Comparison of ENCODE assay signal across 8 cellular contexts in genomic region chr12:56629459-56630179, GRCh38. TPM values are rescaled to one million over a fixed set of nuclear protein-coding genes. Genes with fewer than 3 reads are reported as not detected.
DNase-seq lines count a peak whose midpoint lies in the region; ATAC-seq and TF ChIP-seq lines count a peak whose summit lies in the region.

No MANE protein-coding gene starts in this region.

- no peak for DNase-seq in AG04449 (ENCODE audit: low read depth, low spot score)
- DNase-seq in OCI-M1 (lab: John Stamatoyannopoulos, UW): peak; percentile 56
- peak; percentile 42 to 52 for DNase-seq in heart right ventricle
- peak; percentile 15 for DNase-seq in progenitor cell of endocrine pancreas (ENCODE audit: low spot score, unreplicated experiment)
- no peak for DNase-seq in H4 (ENCODE audit: low spot score)

- ATAC-seq in GM19463 (IDR thresholded peaks at IDR 0.05; ENCODE audit: unreplicated experiment): peak; percentile 1
- ATAC-seq in heart right ventricle: peak; percentile 28 to 60 (median 42)
- no peak for ATAC-seq in GM21737 (IDR thresholded peaks at IDR 0.05; ENCODE audit: unreplicated experiment)

- H3K4me3 ChIP-seq in AG04449 (ENCODE audit: low read depth, low read length) (peak overlapping the region; percentile 91), heart right ventricle (peak overlapping the region; percentile 65 to 100 (median 99))

- peak overlapping the region; percentile 90 for H3K4me3 Mint-ChIP-seq in activated naive CD4-positive, alpha-beta T cell treated with anti-CD3 and anti-CD28 coated beads, Interleukin-2, amount 50 U/mL, for 24 hours
- H3K4me3 Mint-ChIP-seq in progenitor cell of endocrine pancreas (ENCODE audit: low read depth): peak overlapping the region; percentile 92

- POLR2A ChIA-PET in AG04449 (lab: Yijun Ruan, JAX): interaction anchor here (0.7 to 2.1 kb wide), 2 partner anchors 7 to 56 kb away, joined by 4 to 8 read pairs; no protein-coding TSS in a partner anchor

- peak overlapping the region; percentile 81 to 100 (median 96) for H3K27ac ChIP-seq in heart right ventricle

- peaks cover 29 to 79% (median 76%) of the 10 kb centered on the region in 9 donors for H3K4me1 ChIP-seq in heart right ventricle

- TF ChIP-seq CTCF in AG04449 (IDR thresholded peaks at IDR 0.05; ENCODE audit: insufficient read depth, low read length, missing control alignments) (no peak), heart right ventricle (IDR thresholded peaks at IDR 0.05) (no peak), progenitor cell of endocrine pancreas (IDR thresholded peaks at IDR 0.05; ENCODE audit: unreplicated experiment) (no peak)

- peak overlapping the region; percentile 92 for H3K27ac Mint-ChIP-seq in activated naive CD4-positive, alpha-beta T cell treated with anti-CD3 and anti-CD28 coated beads, Interleukin-2, amount 50 U/mL, for 24 hours
- H3K27ac Mint-ChIP-seq in progenitor cell of endocrine pancreas: peak overlapping the region; percentile 96

- peaks cover 3% of the 10 kb centered on the region for H3K36me3 Mint-ChIP-seq in activated naive CD4-positive, alpha-beta T cell treated with anti-CD3 and anti-CD28 coated beads, Interleukin-2, amount 50 U/mL, for 24 hours
- peaks cover 1% of the 10 kb centered on the region for H3K36me3 Mint-ChIP-seq in progenitor cell of endocrine pancreas (ENCODE audit: insufficient read depth)

- no peaks in the 10 kb centered on the region for H3K27me3 Mint-ChIP-seq in activated naive CD4-positive, alpha-beta T cell treated with anti-CD3 and anti-CD28 coated beads, Interleukin-2, amount 50 U/mL, for 24 hours
- no peaks in the 10 kb centered on the region for H3K27me3 Mint-ChIP-seq in progenitor cell of endocrine pancreas

- 1% methylated on average over 44 to 46 of the region's 46 CpGs for WGBS in heart right ventricle, 2 donors

- CTCF ChIA-PET in AG04449 (lab: Yijun Ruan, JAX): interaction anchor here (0.5 to 7.6 kb wide), 12 partner anchors 6 to 117 kb away, joined by 3 to 77 read pairs (median 6); no protein-coding TSS in a partner anchor

- H3K27me3 ChIP-seq in heart right ventricle: no peaks in the 10 kb centered on the region

- H3K9me3 Mint-ChIP-seq in activated naive CD4-positive, alpha-beta T cell treated with anti-CD3 and anti-CD28 coated beads, Interleukin-2, amount 50 U/mL, for 24 hours: no peaks in the 10 kb centered on the region
- H3K9me3 Mint-ChIP-seq in progenitor cell of endocrine pancreas (ENCODE audit: low read depth): no peaks in the 10 kb centered on the region

- H3K9me3 ChIP-seq in heart right ventricle: no peaks in the 10 kb centered on the region

- peaks cover 80% of the 10 kb centered on the region for H3K4me1 Mint-ChIP-seq in activated naive CD4-positive, alpha-beta T cell treated with anti-CD3 and anti-CD28 coated beads, Interleukin-2, amount 50 U/mL, for 24 hours
- peaks cover 43% of the 10 kb centered on the region for H3K4me1 Mint-ChIP-seq in progenitor cell of endocrine pancreas (ENCODE audit: low read depth)

- intact Hi-C loops in heart right ventricle (cut with DNase I): loop anchor here in 8 of 10 donors (5.0 to 10.0 kb wide), 8 partner anchors 52 to 505 kb away; partner anchors contain the start of genes RBMS2 (in 3 of the 8), ESYT1 (in 1 of the 8), NAB2 (in 1 of the 8) and NACA (in 1 of the 8)

- peaks cover 0 to 25% (median 0%) of the 10 kb centered on the region in 9 donors for H3K36me3 ChIP-seq in heart right ventricle

RNA-seq across cellular contexts. Expression of gene BAZ2A, which starts 0.5 kb away (rescaled TPM):
- total RNA-seq in heart right ventricle: 10 to 100 TPM; 28.7 to 58.7 (median 42.6) TPM
- polyA plus RNA-seq in heart right ventricle: 10 to 100 TPM in 1 of 2 donors, 1 to 10 TPM in 1; 8.8 to 52.4 TPM
- 128 and 131 TPM in 2 replicates for total RNA-seq in progenitor cell of endocrine pancreas
- 22.2 and 28.4 TPM in 2 replicates for total RNA-seq in H4 (2014; rRNA removed; shearing (Covaris generic))

RNA-seq across cellular contexts. Expression of gene ATP5F1B, which starts 16.2 kb away (rescaled TPM):
- total RNA-seq in heart right ventricle: 1,000 to 10,000 TPM; 2,092 to 3,612 (median 3,330) TPM
- polyA plus RNA-seq in heart right ventricle: 1,000 to 10,000 TPM; 1,003 to 1,981 TPM
- total RNA-seq in progenitor cell of endocrine pancreas: 528 and 541 TPM in 2 replicates
- total RNA-seq in H4 (2014; rRNA removed; shearing (Covaris generic)): 765 and 888 TPM in 2 replicates

RNA-seq across cellular contexts. Expression of gene PTGES3, which starts 58.5 kb away (rescaled TPM):
- 100 to 1,000 TPM in 9 of 10 donors, 10 to 100 TPM in 1; 100.0 to 139 (median 110) TPM for total RNA-seq in heart right ventricle
- 10 to 100 TPM; 43.7 to 92.3 TPM for polyA plus RNA-seq in heart right ventricle
- 231 and 234 TPM in 2 replicates for total RNA-seq in progenitor cell of endocrine pancreas
- 139 and 202 TPM in 2 replicates for total RNA-seq in H4 (2014; rRNA removed; shearing (Covaris generic))

Comparison
In these comparisons a context has a peak if more than half of its experiments do, and no peak if none do; other contexts are left out.
1. DNase-seq: peak in OCI-M1 (single experiment), heart right ventricle (2 of 2) and progenitor cell of endocrine pancreas (single experiment); none in AG04449 (single experiment) and H4 (single experiment).